ENCODE assay signal across 18 cellular contexts in the genomic region with DNA sequence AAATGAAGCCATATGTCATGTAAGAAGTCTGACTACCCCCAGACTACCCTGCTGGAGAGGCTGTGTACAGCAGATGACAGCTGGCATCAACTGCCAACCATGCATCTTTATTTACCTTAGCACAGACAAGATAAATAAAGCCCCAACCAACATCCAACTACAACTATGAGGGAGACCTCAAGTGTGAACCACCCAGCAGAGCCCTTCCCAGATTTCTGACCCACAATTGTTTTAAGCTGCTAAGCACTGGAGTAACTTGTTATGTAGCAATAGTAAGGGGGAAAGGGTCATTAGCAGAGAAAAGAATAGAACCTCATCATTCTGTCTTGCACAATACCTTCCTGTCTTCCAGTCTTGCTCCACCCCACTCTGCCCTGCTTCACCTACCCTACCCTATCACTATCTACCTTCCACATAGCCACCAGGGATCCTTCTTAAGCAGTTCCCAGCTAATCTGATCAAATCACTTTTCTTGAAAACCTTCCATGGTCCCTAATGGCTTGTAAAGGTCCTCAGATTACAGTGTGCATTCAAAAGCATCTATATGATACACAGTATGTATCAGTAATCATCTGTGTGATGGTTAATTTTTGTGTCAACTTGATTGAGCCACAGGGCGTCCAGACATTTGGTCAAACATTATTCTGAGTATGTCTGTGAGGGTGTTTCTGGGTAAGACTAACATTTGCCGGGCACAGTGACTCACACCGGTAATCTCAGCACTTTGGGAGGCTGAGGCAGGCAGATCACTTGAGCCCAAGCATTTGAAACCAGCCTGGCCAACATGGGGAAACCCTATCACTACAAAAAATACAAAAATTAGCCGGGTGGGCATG. TPM values are rescaled to one million over a fixed set of nuclear protein-coding genes. Genes with fewer than 3 reads are reported as not detected.
DNase-seq lines count a peak whose midpoint lies in the region; ATAC-seq and TF ChIP-seq lines count a peak whose summit lies in the region.
"Had no signal": no experiment of that assay in that cellular context is flagged by ENCODE, and none has a peak within 500 bp of the region (broad histone marks: within the 10 kb centered on the region; RNA-seq: fewer than 3 reads in every experiment).

No MANE protein-coding gene starts in this region.

- H3K4me1 ChIP-seq in neutrophil (ENCODE audit: control insufficient read depth in 1 of 2, insufficient read depth in 1 of 2, low read depth in 1 of 2, low read length in 1 of 2): peaks cover 24 to 31% of the 10 kb centered on the region in 2 experiments
- no peaks in the 10 kb centered on the region for H3K4me1 ChIP-seq in osteoblast (ENCODE audit: insufficient read depth, low read length)

- no peaks in the 10 kb centered on the region for H3K36me3 ChIP-seq in neutrophil
- H3K36me3 ChIP-seq in osteoblast (ENCODE audit: insufficient read depth, low read length): no peaks in the 10 kb centered on the region
- H3K36me3 ChIP-seq: BLaER1 treated with 17β-estradiol and CSF1 and Interleukin-3, amounts not matched to agents 10 nM and 100 nM; cardiac muscle cell had no signal

- H3K27ac ChIP-seq in neutrophil: peak overlapping the region; percentile 76
- H3K27ac ChIP-seq in osteoblast (ENCODE audit: low read depth, low read length): no peak overlapping the region
- H3K27ac ChIP-seq: BLaER1 treated with 17β-estradiol and CSF1 and Interleukin-3, amounts not matched to agents 10 nM and 100 nM; cardiac muscle cell had no signal

- H4K20me1 ChIP-seq in osteoblast (ENCODE audit: insufficient read depth, low read length): no peaks in the 10 kb centered on the region
- H4K20me1 ChIP-seq: BLaER1 treated with 17β-estradiol and CSF1 and Interleukin-3, amounts not matched to agents 10 nM and 100 nM had no signal

- TF ChIP-seq CTCF in neutrophil (IDR thresholded peaks at IDR 0.05) (peak; percentile 29), osteoblast (IDR thresholded peaks at IDR 0.05; ENCODE audit: extremely low read depth, low read depth, low read length) (no peak)

- no peak overlapping the region for H3K4me2 ChIP-seq in osteoblast (ENCODE audit: insufficient read depth, low read length)

- no peaks in the 10 kb centered on the region for H3K79me2 ChIP-seq in osteoblast (ENCODE audit: insufficient read depth, low read length)

- no peak overlapping the region for H2AFZ ChIP-seq in osteoblast (ENCODE audit: low read length)

- DNase-seq in NCI-H510A treated with DMSO at 0.1 percent for 48 hours (lab: John Stamatoyannopoulos, UW): peak; percentile 10
- no peak for DNase-seq in NCI-H510A (lab: John Stamatoyannopoulos, UW)
- peak; percentile 75 for DNase-seq in NCI-H2171 treated with DMSO at 0.1 percent for 48 hours (lab: John Stamatoyannopoulos, UW)
- DNase-seq in amniotic epithelial cell (ENCODE audit: low read depth): peak; percentile 35
- DNase-seq in osteoblast (ENCODE audit: insufficient read length, low spot score, missing footprints): no peak
- DNase-seq: activated T-cell treated with anti-CD3 and anti-CD28 coated beads, Interleukin-2, amount 50 U/mL, for 4 hours; hippocampal formation; mesenchymal stem cell; NCI-H187 treated with DMSO at 0.1 percent for 48 hours; NCI-H524 treated with DMSO at 0.1 percent for 48 hours; stimulated activated naive B cell treated with anti-CD40 and anti-IgM and Interleukin-4, amounts not matched to agents 10 μg/mL and 1 μg/mL and 100 μg/mL, for 72 hours had no signal

- ATAC-seq in GM18867 (IDR thresholded peaks at IDR 0.05; ENCODE audit: unreplicated experiment) (no peak), GM19452 (IDR thresholded peaks at IDR 0.05; ENCODE audit: unreplicated experiment) (no peak)
- ATAC-seq: activated T-cell treated with anti-CD3 and anti-CD28 coated beads, Interleukin-2, amount 50 U/mL, for 4 hours; Panc1; SK-N-SH treated with all-trans-retinoic acid at 6 μM for 48 hours; stimulated activated naive B cell treated with anti-CD40 and anti-IgM and Interleukin-4, amounts not matched to agents 10 μg/mL and 1 μg/mL and 100 μg/mL, for 72 hours had no signal

- H3K9me3 ChIP-seq in neutrophil (no peaks in the 10 kb centered on the region), osteoblast (ENCODE audit: low read depth, low read length) (no peaks in the 10 kb centered on the region)

- H3K27me3 ChIP-seq in neutrophil: no peaks in the 10 kb centered on the region
- peaks cover 2% of the 10 kb centered on the region for H3K27me3 ChIP-seq in osteoblast (ENCODE audit: insufficient read depth, low read length)
- H3K27me3 ChIP-seq: BLaER1 treated with 17β-estradiol and CSF1 and Interleukin-3, amounts not matched to agents 10 nM and 100 nM; cardiac muscle cell had no signal

- peak overlapping the region; percentile 23 to 30 for H3K4me3 ChIP-seq in neutrophil (ENCODE audit: low read depth in 1 of 2, low read length in 1 of 2)
- no peak overlapping the region for H3K4me3 ChIP-seq in osteoblast (ENCODE audit: insufficient read depth, low read length)
- H3K4me3 ChIP-seq: BLaER1 treated with 17β-estradiol and CSF1 and Interleukin-3, amounts not matched to agents 10 nM and 100 nM; cardiac muscle cell had no signal

RNA-seq across cellular contexts. Expression of a gene that starts 19.6 kb away (rescaled TPM):
- 30.6 and 38.0 TPM in 2 replicates for total RNA-seq in osteoblast

Comparison
In these comparisons a context has a peak if more than half of its experiments do, and no peak if none do; other contexts are left out.
1. DNase-seq: peak in NCI-H510A treated with DMSO at 0.1 percent for 48 hours (single experiment), NCI-H2171 treated with DMSO at 0.1 percent for 48 hours (single experiment) and amniotic epithelial cell (single experiment); none in NCI-H510A (single experiment) and osteoblast (single experiment).